30 cellular contexts compared by ENCODE assay signal in the genomic region with DNA sequence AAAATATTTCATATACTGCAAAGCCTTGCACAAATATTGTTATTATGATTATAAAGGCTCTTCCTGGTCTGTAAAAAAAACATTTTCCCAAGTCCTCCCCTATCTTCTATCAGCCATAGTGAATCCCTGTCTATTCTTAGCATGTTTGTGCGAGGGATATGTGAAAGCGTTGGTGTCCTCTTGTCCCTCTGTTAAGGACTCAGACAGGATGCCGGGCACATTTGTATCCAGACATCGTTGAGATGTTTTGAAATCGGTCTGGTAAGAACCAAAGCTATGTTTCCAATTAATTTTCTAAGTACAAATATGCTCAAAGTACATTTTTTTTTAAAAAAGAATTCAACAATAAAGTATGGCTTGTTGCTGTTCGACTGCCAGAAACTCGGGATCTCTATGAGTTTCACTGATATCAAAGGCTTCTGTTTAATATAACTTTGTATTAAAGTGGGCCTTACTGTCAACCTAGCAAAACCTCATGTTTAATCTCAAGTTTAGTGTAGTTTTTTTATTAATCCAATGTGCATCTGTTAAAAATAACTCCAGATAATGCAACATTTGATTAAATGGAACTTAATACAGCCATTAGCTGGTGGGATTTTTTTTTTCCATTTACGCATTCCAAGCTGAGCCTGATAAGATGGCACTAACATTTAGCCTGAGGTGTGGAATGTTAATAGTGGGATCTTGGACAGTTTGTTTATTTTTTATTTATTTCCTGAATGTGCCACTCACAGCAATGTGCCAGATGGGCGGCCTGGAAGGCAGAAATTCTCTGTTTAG.
DNase-seq lines count a peak whose midpoint lies in the region; ATAC-seq and TF ChIP-seq lines count a peak whose summit lies in the region.
"Had no signal": no experiment of that assay in that cellular context is flagged by ENCODE, and none has a peak within 500 bp of the region (broad histone marks: within the 10 kb centered on the region; RNA-seq: fewer than 3 reads in every experiment).

No MANE protein-coding gene starts in this region.

- H3F3A ChIP-seq in SK-N-SH (replicated peaks; ENCODE audit: insufficient read depth): peaks cover 2% of the 10 kb centered on the region

- intact Hi-C loops in activated T-helper 2 cell treated with anti-CD3 and anti-CD28 coated beads, Interferon-gamma antibody, Interleukin-2, Interleukin-4, amounts not matched to agents 10 μg/mL and 5 μg/mL and 100 μg/mL, durations not matched to agents 14 hours and 24 hours and 36 hours (cut with micrococcal nuclease): loop anchor here (10.0 kb wide), 1 partner anchor 61 kb away; no protein-coding TSS in a partner anchor

- H3K9ac ChIP-seq in SK-N-SH: no peak overlapping the region
- no peak overlapping the region for H3K9ac ChIP-seq in mesendoderm (ENCODE audit: low read length)
- no peak overlapping the region for H3K9ac ChIP-seq in neuronal stem cell (ENCODE audit: low read depth, low read length, poor library complexity)

- peak overlapping the region; percentile 71; the same call in 1 of the 2 replicates for H2AFZ ChIP-seq in SK-N-SH (ENCODE audit: low read depth)
- H2AFZ ChIP-seq in neuronal stem cell (ENCODE audit: low read length): no peak overlapping the region

- no peak overlapping the region for H3K56ac ChIP-seq in mesendoderm (ENCODE audit: low read length)

- no peak overlapping the region for H3K14ac ChIP-seq in neuronal stem cell (ENCODE audit: low read length)

- H2BK12ac ChIP-seq in neuronal stem cell (ENCODE audit: low read length): no peak overlapping the region

- H4K8ac ChIP-seq in mesendoderm (ENCODE audit: low read depth, low read length) (no peak overlapping the region), neuronal stem cell (ENCODE audit: low read depth, low read length) (no peak overlapping the region)

- no peak for ATAC-seq in HG03039 (IDR thresholded peaks at IDR 0.05; ENCODE audit: unreplicated experiment)
- ATAC-seq: A549; lower lobe of right lung; mucosa of descending colon; natural killer cell treated with Interleukin-12 subunit alpha and Interleukin-12 subunit beta and Interleukin-15 and Interleukin-18, amount 100 ng/mL, for 72 hours had no signal

- TF ChIP-seq CTCF in AG10803 (conservative IDR thresholded peaks at IDR 0.05; ENCODE audit: low read length): no peak
- no peak for TF ChIP-seq CTCF in SK-N-SH (IDR thresholded peaks at IDR 0.05)

- H3K79me2 ChIP-seq in SK-N-SH (ENCODE audit: insufficient read depth): no peaks in the 10 kb centered on the region
- H3K79me2 ChIP-seq in mesendoderm (ENCODE audit: control insufficient read depth, insufficient read depth, low read length): no peaks in the 10 kb centered on the region

- no peak overlapping the region for H3K4me3 Mint-ChIP-seq in activated T-helper 2 cell treated with anti-CD3 and anti-CD28 coated beads, Interferon-gamma antibody, Interleukin-2, Interleukin-4, amounts not matched to agents 10 μg/mL and 5 μg/mL and 100 μg/mL, durations not matched to agents 14 hours and 24 hours and 36 hours (ENCODE audit: low read depth)
- H3K4me3 Mint-ChIP-seq: activated B cell treated with CpG ODN at 0.5 μM for 24 hours; activated naive CD4-positive, alpha-beta T cell treated with anti-CD3 and anti-CD28 coated beads for 36 hours; B cell; CD4-positive, alpha-beta memory T cell; natural killer cell treated with Interleukin-12 subunit alpha and Interleukin-12 subunit beta and Interleukin-15 and Interleukin-18, amount 100 ng/mL, for 72 hours; stimulated activated naive CD8-positive, alpha-beta T cell treated with anti-CD3 and anti-CD28 coated beads, Interleukin-15, Interleukin-2, amounts not matched to agents 100 ng/mL and 50 ng/mL, for 24 hours; T-helper 1 cell treated with Interleukin-12 subunit alpha and Interleukin-12 subunit beta and Interleukin-4 antibody, amounts not matched to agents 30 μg/mL and 1 μg/mL, for 36 hours had no signal

- H3K36me3 Mint-ChIP-seq in activated T-helper 2 cell treated with anti-CD3 and anti-CD28 coated beads, Interferon-gamma antibody, Interleukin-2, Interleukin-4, amounts not matched to agents 10 μg/mL and 5 μg/mL and 100 μg/mL, durations not matched to agents 14 hours and 24 hours and 36 hours (ENCODE audit: low read depth): no peaks in the 10 kb centered on the region
- H3K36me3 Mint-ChIP-seq: CD4-positive, alpha-beta memory T cell; natural killer cell treated with Interleukin-12 subunit alpha and Interleukin-12 subunit beta and Interleukin-15 and Interleukin-18, amount 100 ng/mL, for 72 hours had no signal

- H3K4me2 ChIP-seq in SK-N-SH (no peak overlapping the region), mesendoderm (ENCODE audit: low read length) (no peak overlapping the region), neuronal stem cell (ENCODE audit: insufficient read depth, low read length, poor library complexity, severe bottlenecking) (no peak overlapping the region)
- H3K4me2 ChIP-seq: A549 had no signal

- H4K20me1 ChIP-seq in SK-N-SH (ENCODE audit: insufficient read depth): no peaks in the 10 kb centered on the region

- H3K27ac ChIP-seq in SK-N-SH (ENCODE audit: low read depth in 2 of 2, low read length in 1 of 2) (peak overlapping the region in 1 of 2 experiments; percentile 88; a peak in 2 of 4 replicates), mesendoderm (ENCODE audit: low read depth, low read length) (no peak overlapping the region), neuronal stem cell (replicated peaks; ENCODE audit: low read length) (no peak overlapping the region)
- H3K27ac ChIP-seq: A549, adrenal gland, brain microvascular endothelial cell, lower lobe of right lung, spleen had no signal

- no peak for TF ChIP-seq RAD21 in SK-N-SH (IDR thresholded peaks at IDR 0.05; ENCODE audit: low read length)

- H3K9me3 Mint-ChIP-seq in activated T-helper 2 cell treated with anti-CD3 and anti-CD28 coated beads, Interferon-gamma antibody, Interleukin-2, Interleukin-4, amounts not matched to agents 10 μg/mL and 5 μg/mL and 100 μg/mL, durations not matched to agents 14 hours and 24 hours and 36 hours: no peaks in the 10 kb centered on the region
- H3K9me3 Mint-ChIP-seq: activated B cell treated with CpG ODN at 0.5 μM for 24 hours; activated naive CD4-positive, alpha-beta T cell treated with anti-CD3 and anti-CD28 coated beads for 36 hours; natural killer cell treated with Interleukin-12 subunit alpha and Interleukin-12 subunit beta and Interleukin-15 and Interleukin-18, amount 100 ng/mL, for 72 hours; stimulated activated naive CD8-positive, alpha-beta T cell treated with anti-CD3 and anti-CD28 coated beads, Interleukin-15, Interleukin-2, amounts not matched to agents 100 ng/mL and 50 ng/mL, for 24 hours; T-helper 1 cell treated with Interleukin-12 subunit alpha and Interleukin-12 subunit beta and Interleukin-4 antibody, amounts not matched to agents 30 μg/mL and 1 μg/mL, for 36 hours had no signal

- no peak overlapping the region for H3K4me3 ChIP-seq in AG10803 (ENCODE audit: low read length)
- no peak overlapping the region for H3K4me3 ChIP-seq in SK-N-SH (ENCODE audit: low read depth in 2 of 2, low read length in 1 of 2)
- H3K4me3 ChIP-seq in mesendoderm (ENCODE audit: low read length): no peak overlapping the region
- no peak overlapping the region for H3K4me3 ChIP-seq in neuronal stem cell (ENCODE audit: low read length in 2 of 2)
- H3K4me3 ChIP-seq: A549, adrenal gland, lower lobe of right lung, MG63, mucosa of descending colon, spleen, tibial artery had no signal

- POLR2A ChIA-PET in SK-N-SH (lab: Yijun Ruan, JAX): interaction anchor here (1.0 to 1.1 kb wide), 2 partner anchors 71 to 786 kb away, joined by 3 read pairs; no protein-coding TSS in a partner anchor

- no peaks in the 10 kb centered on the region for H3K9me3 ChIP-seq in SK-N-SH
- H3K9me3 ChIP-seq in neuronal stem cell (replicated peaks in 1 of 2; ENCODE audit: control insufficient read depth in 2 of 2, insufficient read depth in 1 of 2, low read depth in 1 of 2, low read length in 2 of 2): no peaks in the 10 kb centered on the region
- H3K9me3 ChIP-seq: A549, adrenal gland, lower lobe of right lung, MG63, mucosa of descending colon, spleen, tibial artery had no signal

- H3K79me1 ChIP-seq in mesendoderm (ENCODE audit: low read length) (no peaks in the 10 kb centered on the region), neuronal stem cell (ENCODE audit: low read depth, low read length) (no peaks in the 10 kb centered on the region)

- peaks cover 0 to 15% of the 10 kb centered on the region in 2 experiments; a peak in 2 of 4 replicates for H3K4me1 ChIP-seq in SK-N-SH (ENCODE audit: control insufficient read depth in 1 of 2, insufficient read depth in 2 of 2, low read depth in 1 of 2, low read length in 1 of 2)
- no peaks in the 10 kb centered on the region for H3K4me1 ChIP-seq in mesendoderm (ENCODE audit: control insufficient read depth, low read depth, low read length)
- peaks cover 2% of the 10 kb centered on the region in 2 donors for H3K4me1 ChIP-seq in neuronal stem cell (ENCODE audit: control insufficient read depth in 2 of 2, insufficient read depth in 1 of 2, low read depth in 1 of 2, low read length in 2 of 2)
- H3K4me1 ChIP-seq: A549, lower lobe of right lung, spleen had no signal

- CTCF ChIA-PET in SK-N-SH (lab: Yijun Ruan, JAX): interaction anchor here (1.0 to 1.3 kb wide), 3 partner anchors 10 to 118 kb away, joined by 3 to 5 read pairs (median 3); no protein-coding TSS in a partner anchor

- H3K4me1 Mint-ChIP-seq in activated T-helper 2 cell treated with anti-CD3 and anti-CD28 coated beads, Interferon-gamma antibody, Interleukin-2, Interleukin-4, amounts not matched to agents 10 μg/mL and 5 μg/mL and 100 μg/mL, durations not matched to agents 14 hours and 24 hours and 36 hours (ENCODE audit: low read depth): no peaks in the 10 kb centered on the region
- H3K4me1 Mint-ChIP-seq: activated B cell treated with CpG ODN at 0.5 μM for 24 hours; B cell; CD4-positive, alpha-beta memory T cell had no signal

- no peak overlapping the region for H3K27ac Mint-ChIP-seq in activated T-helper 2 cell treated with anti-CD3 and anti-CD28 coated beads, Interferon-gamma antibody, Interleukin-2, Interleukin-4, amounts not matched to agents 10 μg/mL and 5 μg/mL and 100 μg/mL, durations not matched to agents 14 hours and 24 hours and 36 hours
- H3K27ac Mint-ChIP-seq: activated B cell treated with CpG ODN at 0.5 μM for 24 hours; activated naive CD4-positive, alpha-beta T cell treated with anti-CD3 and anti-CD28 coated beads for 36 hours; B cell; CD4-positive, alpha-beta memory T cell; natural killer cell treated with Interleukin-12 subunit alpha and Interleukin-12 subunit beta and Interleukin-15 and Interleukin-18, amount 100 ng/mL, for 72 hours; stimulated activated naive CD8-positive, alpha-beta T cell treated with anti-CD3 and anti-CD28 coated beads, Interleukin-15, Interleukin-2, amounts not matched to agents 100 ng/mL and 50 ng/mL, for 24 hours; T-helper 1 cell treated with Interleukin-12 subunit alpha and Interleukin-12 subunit beta and Interleukin-4 antibody, amounts not matched to agents 30 μg/mL and 1 μg/mL, for 36 hours had no signal

- H3K27me3 ChIP-seq in SK-N-SH (ENCODE audit: insufficient read depth): no peaks in the 10 kb centered on the region
- H3K27me3 ChIP-seq in mesendoderm (ENCODE audit: insufficient read depth, low read length, poor library complexity): no peaks in the 10 kb centered on the region
- no peaks in the 10 kb centered on the region for H3K27me3 ChIP-seq in neuronal stem cell (ENCODE audit: control insufficient read depth in 3 of 3, insufficient read depth in 3 of 3, low read depth in 1 of 3, low read length in 3 of 3)
- H3K27me3 ChIP-seq: adrenal gland, brain microvascular endothelial cell, MG63, spleen, tibial artery had no signal

- WGBS in SK-N-SH (ENCODE audit: low lambda C conversion rate): 34% methylated on average over 9 of the region's 9 CpGs
- WGBS in mesendoderm (ENCODE audit: extremely low coverage, insufficient coverage, low lambda C conversion rate): no CpG with 5 or more reads among the region's 9 CpGs
- no CpG with 5 or more reads among the region's 9 CpGs for whole genome bisulfite sequencing in neuronal stem cell (ENCODE audit: extremely low coverage in 2 of 2, insufficient read length in 2 of 2, insufficient replicate concordance in 1 of 2), 2 donors

- H3K9me2 ChIP-seq in SK-N-SH: no peaks in the 10 kb centered on the region

- no peaks in the 10 kb centered on the region for H3K27me3 Mint-ChIP-seq in activated T-helper 2 cell treated with anti-CD3 and anti-CD28 coated beads, Interferon-gamma antibody, Interleukin-2, Interleukin-4, amounts not matched to agents 10 μg/mL and 5 μg/mL and 100 μg/mL, durations not matched to agents 14 hours and 24 hours and 36 hours (ENCODE audit: low read depth)
- H3K27me3 Mint-ChIP-seq: activated B cell treated with CpG ODN at 0.5 μM for 24 hours; B cell; CD4-positive, alpha-beta memory T cell; natural killer cell treated with Interleukin-12 subunit alpha and Interleukin-12 subunit beta and Interleukin-15 and Interleukin-18, amount 100 ng/mL, for 72 hours had no signal

- no peak overlapping the region for H2BK5ac ChIP-seq in mesendoderm (ENCODE audit: low read length)
- no peak overlapping the region for H2BK5ac ChIP-seq in neuronal stem cell (ENCODE audit: low read length)

- H3K23ac ChIP-seq in mesendoderm (ENCODE audit: low read length): no peak overlapping the region
- no peak overlapping the region for H3K23ac ChIP-seq in neuronal stem cell (ENCODE audit: low read depth, low read length, poor library complexity)

- peak; percentile 64 for DNase-seq in AG10803 (ENCODE audit: low read depth)
- DNase-seq in SK-N-SH: peak; percentile 40
- peak; percentile 27 for DNase-seq in fibroblast of peridontal ligament (ENCODE audit: extremely low read depth)
- peak; percentile 16 for DNase-seq in mesendoderm
- DNase-seq in neuronal stem cell (ENCODE audit: low spot score): no peak
- DNase-seq in activated T-helper 2 cell treated with anti-CD3 and anti-CD28 coated beads, Interferon-gamma antibody, Interleukin-2, Interleukin-4, amounts not matched to agents 10 μg/mL and 5 μg/mL and 100 μg/mL, durations not matched to agents 14 hours and 24 hours and 36 hours (ENCODE audit: low spot score): no peak
- DNase-seq in islet precursor cell: no peak
- DNase-seq: activated B cell treated with CpG ODN at 0.5 μM for 24 hours; activated CD4-positive, alpha-beta T cell treated with anti-CD3 and anti-CD28 coated beads, Interleukin-2, amount 50 U/mL, for 4 hours; activated naive CD4-positive, alpha-beta T cell treated with anti-CD3 and anti-CD28 coated beads for 36 hours; adrenal gland; brain microvascular endothelial cell; CD4-positive, alpha-beta memory T cell; KG1; lower lobe of right lung; MG63; mucosa of descending colon; NCI-H1105; NCI-H187; NCI-H82; RPMI8226; spleen; stimulated activated CD4-positive, alpha-beta T cell treated with anti-CD3 and anti-CD28 coated beads, Interleukin-2, amount 100 ng/mL, for 24 hours; tibial artery had no signal

- H4K91ac ChIP-seq in neuronal stem cell (ENCODE audit: low read depth, low read length, poor library complexity): no peak overlapping the region

- no peak overlapping the region for H2BK120ac ChIP-seq in mesendoderm (ENCODE audit: low read depth, low read length)
- H2BK120ac ChIP-seq in neuronal stem cell (ENCODE audit: low read depth, low read length): no peak overlapping the region

- H2BK15ac ChIP-seq in mesendoderm (replicated peaks; ENCODE audit: low read depth): no peak overlapping the region
- H2BK15ac ChIP-seq in neuronal stem cell (ENCODE audit: low read length): no peak overlapping the region

- TF ChIP-seq EP300 in SK-N-SH (IDR thresholded peaks at IDR 0.05; ENCODE audit: borderline replicate concordance in 1 of 2, low read depth in 1 of 2, low read length in 1 of 2): peak in 1 of 2 experiments; percentile 92; a peak in 2 of 4 replicates

- H3K18ac ChIP-seq in mesendoderm (ENCODE audit: low read length): peak overlapping the region; percentile 71
- H3K18ac ChIP-seq in neuronal stem cell (ENCODE audit: low read length): no peak overlapping the region

- H4K5ac ChIP-seq in mesendoderm (ENCODE audit: low read length): no peak overlapping the region

- H3K36me3 ChIP-seq in SK-N-SH (replicated peaks in 1 of 2; ENCODE audit: control insufficient read depth in 1 of 2, insufficient read depth in 2 of 2, low read length in 1 of 2) (no peaks in the 10 kb centered on the region), mesendoderm (ENCODE audit: control insufficient read depth, insufficient read depth, low read length) (no peaks in the 10 kb centered on the region), neuronal stem cell (replicated peaks in 1 of 2; ENCODE audit: control insufficient read depth in 2 of 2, insufficient read depth in 2 of 2, low read length in 2 of 2) (no peaks in the 10 kb centered on the region)
- H3K36me3 ChIP-seq: adrenal gland, brain microvascular endothelial cell, lower lobe of right lung, MG63, spleen, tibial artery had no signal

- H3K4ac ChIP-seq in mesendoderm (ENCODE audit: low read depth, low read length): peak overlapping the region; percentile 64
- no peak overlapping the region for H3K4ac ChIP-seq in neuronal stem cell (ENCODE audit: low read length)

- H2AK5ac ChIP-seq in mesendoderm (ENCODE audit: low read length) (no peak overlapping the region), neuronal stem cell (ENCODE audit: low read depth, low read length) (no peak overlapping the region)

Comparison
In these comparisons a context has a peak if more than half of its experiments do, and no peak if none do; other contexts are left out.
1. DNase-seq: peak in AG10803 (single experiment), SK-N-SH (single experiment), fibroblast of peridontal ligament (single experiment) and mesendoderm (single experiment); none in neuronal stem cell (single experiment), activated T-helper 2 cell treated with anti-CD3 and anti-CD28 coated beads, Interferon-gamma antibody, Interleukin-2, Interleukin-4, amounts not matched to agents 10 μg/mL and 5 μg/mL and 100 μg/mL, durations not matched to agents 14 hours and 24 hours and 36 hours (single experiment) and islet precursor cell (single experiment).